Comparison of ENCODE assay signal across 8 cellular contexts in the genomic region with DNA sequence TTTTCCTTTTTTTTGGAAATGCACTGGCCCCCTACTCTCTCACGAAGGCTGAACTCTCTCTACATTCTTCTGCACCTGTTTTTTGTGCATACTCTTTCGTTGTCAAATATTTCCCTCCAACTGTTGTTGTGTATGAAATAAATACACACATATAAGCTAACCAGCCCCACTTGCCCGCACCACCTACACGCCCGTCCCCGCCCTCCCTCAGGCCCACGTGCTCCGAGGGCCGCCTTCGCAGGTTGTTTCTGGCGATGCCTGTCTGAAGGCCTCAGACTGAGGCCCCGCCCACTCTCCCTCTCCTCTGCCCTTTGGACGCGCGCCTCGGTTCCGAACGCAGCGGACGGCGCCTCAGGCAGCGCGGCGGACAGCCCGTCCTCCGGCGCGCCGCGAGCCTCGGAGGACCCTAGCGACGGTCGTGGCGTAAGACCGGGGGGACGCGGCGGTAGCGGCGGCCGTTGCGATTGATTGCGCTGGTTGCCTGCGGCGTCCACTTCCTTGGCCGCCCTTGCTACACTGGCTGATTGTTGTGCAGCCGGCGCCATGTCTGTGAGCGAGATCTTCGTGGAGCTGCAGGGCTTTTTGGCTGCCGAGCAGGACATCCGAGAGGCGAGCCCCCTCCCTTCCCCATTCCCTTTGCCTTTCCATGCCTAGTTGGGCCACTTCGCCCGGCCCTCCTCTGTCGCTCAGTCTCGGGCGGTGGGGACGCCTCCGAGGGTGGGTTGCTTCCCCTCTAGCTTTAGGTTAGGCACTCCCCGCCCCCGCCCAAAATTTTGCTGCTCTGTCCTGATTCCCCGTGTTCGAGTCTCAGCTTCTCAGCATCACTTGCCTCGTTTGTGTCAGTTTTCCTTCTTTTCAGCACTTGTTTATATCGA. TPM values are rescaled to one million over a fixed set of nuclear protein-coding genes. Genes with fewer than 3 reads are reported as not detected.
DNase-seq lines count a peak whose midpoint lies in the region; ATAC-seq and TF ChIP-seq lines count a peak whose summit lies in the region.

A gene (plus strand): TSS at position 415 of the 875 bp plus-strand sequence. CDS start 129 bp downstream, at position 544.

- peak; percentile 90 for DNase-seq in NCI-H2081 treated with DMSO at 0.1 percent for 48 hours (lab: John Stamatoyannopoulos, UW)
- DNase-seq in T1000 (lab: John Stamatoyannopoulos, UW), result peak; percentile 94
- DNase-seq in astrocyte of the hippocampus (ENCODE audit: low read depth, low spot score), result peak; percentile 100
- DNase-seq in hepatocyte (ENCODE audit: low spot score), result peak; percentile 100
- peak; percentile 88 for DNase-seq in renal cortical epithelial cell (ENCODE audit: low read depth)
- peak; percentile 99 for DNase-seq in aorta

- 1% methylated on average over 66 of the region's 67 CpGs for WGBS in hepatocyte (ENCODE audit: low lambda C conversion rate, missing lambda C conversion rate)
- WGBS in aorta, 2 donors, result 0 to 1% methylated on average over 60 to 67 of the region's 67 CpGs

- intact Hi-C loops in aorta (cut with DNase I), result loop anchor here in 1 of 2 donors (1.0 to 10.0 kb wide), 2 partner anchors 19 to 351 kb away; a partner anchor contains a TSS

- H4K20me1 ChIP-seq in hepatocyte (ENCODE audit: insufficient read depth, poor library complexity, severe bottlenecking), result no peaks in the 10 kb centered on the region

- H3K9me3 ChIP-seq in hepatocyte (ENCODE audit: low read depth), result no peaks in the 10 kb centered on the region
- H3K9me3 ChIP-seq in aorta (ENCODE audit: control insufficient read depth, low read length), result no peaks in the 10 kb centered on the region

- ATAC-seq in GM18519 (IDR thresholded peaks at IDR 0.05; ENCODE audit: low FRiP score, unreplicated experiment) (peak; percentile 99), HG03045 (IDR thresholded peaks at IDR 0.05; ENCODE audit: unreplicated experiment) (peak; percentile 100), aorta (ENCODE audit: low FRiP score) (peak; percentile 100)

- peak within 1 kb of the TSS; percentile 79 for H2AFZ ChIP-seq in hepatocyte

- peak within 1 kb of the TSS; percentile 70 for H3K4me3 ChIP-seq in hepatocyte
- H3K4me3 ChIP-seq in aorta (ENCODE audit: low read length in 2 of 2), result peak within 1 kb of the TSS; percentile 83 to 84

- peak within 1 kb of the TSS; percentile 92 for H3K4me2 ChIP-seq in hepatocyte

- TF ChIP-seq CTCF in hepatocyte (IDR thresholded peaks at IDR 0.05; ENCODE audit: poor library complexity), result no peak

- H3K79me2 ChIP-seq in hepatocyte, result peaks cover 35% of the 10 kb centered on the region

- no peaks in the 10 kb centered on the region for H3K9me2 ChIP-seq in hepatocyte (replicated peaks; ENCODE audit: insufficient read depth)

- no peaks in the 10 kb centered on the region for H3K27me3 ChIP-seq in hepatocyte
- no peaks in the 10 kb centered on the region for H3K27me3 ChIP-seq in aorta (ENCODE audit: control insufficient read depth in 1 of 2, insufficient read depth in 2 of 2, low read length in 1 of 2)

- H3K36me3 ChIP-seq in hepatocyte (replicated peaks; ENCODE audit: insufficient read depth, low read depth), result no peaks in the 10 kb centered on the region
- H3K36me3 ChIP-seq in aorta (ENCODE audit: control insufficient read depth in 1 of 2, insufficient read depth in 2 of 2, low read length in 1 of 2), result peaks cover 0 to 2% of the 10 kb centered on the region in 2 donors

- H3K4me1 ChIP-seq in hepatocyte (ENCODE audit: insufficient read depth), result peaks cover 7% of the 10 kb centered on the region
- H3K4me1 ChIP-seq in aorta (ENCODE audit: control insufficient read depth in 1 of 2, insufficient read depth in 2 of 2, low read length in 2 of 2), result no peaks in the 10 kb centered on the region

- H3K27ac ChIP-seq in hepatocyte (peak within 1 kb of the TSS; percentile 79), aorta (ENCODE audit: low read depth in 1 of 2, low read length in 2 of 2) (peak within 1 kb of the TSS in 1 of 2 donors; percentile 28)

RNA-seq across cellular contexts. Expression of the gene that starts here (rescaled TPM):
- 55.2 and 63.2 TPM in 2 replicates for total RNA-seq in hepatocyte
- 43.5 and 45.4 TPM in 2 replicates for polyA plus RNA-seq in hepatocyte
- total RNA-seq in renal cortical epithelial cell, result 81.1 and 83.8 TPM in 2 replicates
- total RNA-seq in aorta, result 10 to 100 TPM; 37.5 to 37.7 TPM
- 10 to 100 TPM; 24.4 to 27.2 TPM for polyA plus RNA-seq in aorta
